15 cellular contexts compared by ENCODE assay signal in the genomic region with DNA sequence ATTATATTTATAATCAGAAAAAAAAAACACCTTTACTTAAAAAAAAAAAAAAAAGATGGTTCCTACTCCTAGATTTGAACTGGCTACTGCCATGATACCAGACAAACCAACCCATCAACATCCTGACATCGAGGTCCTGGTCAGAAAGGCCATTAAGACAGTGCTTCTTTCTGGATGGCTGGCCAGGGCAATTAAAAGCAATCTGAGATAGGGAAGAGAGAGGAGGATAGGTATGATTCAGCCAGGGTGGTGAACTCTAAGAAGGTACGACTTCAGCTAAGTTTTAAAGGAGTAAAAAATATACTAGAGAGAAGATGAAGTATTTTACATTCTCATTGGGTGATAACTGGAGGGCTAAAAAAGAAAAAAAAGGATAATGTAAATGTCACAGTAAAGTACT.
"Had no signal": no experiment of that assay in that cellular context is flagged by ENCODE, and none has a peak within 500 bp of the region (broad histone marks: within the 10 kb centered on the region; RNA-seq: fewer than 3 reads in every experiment).

No MANE protein-coding gene starts in this region.

- H3K27me3 ChIP-seq: colonic mucosa had no signal

- H3K4me1 ChIP-seq: colonic mucosa had no signal

- H3K27ac Mint-ChIP-seq: activated CD8-positive, alpha-beta T cell treated with anti-CD3 and anti-CD28 coated beads, Interleukin-2, amount 10 ng/mL, durations not matched to agents 7 days and 5 days; activated naive CD8-positive, alpha-beta T cell treated with anti-CD3 and anti-CD28 coated beads, Interleukin-2, amount 10 ng/mL, durations not matched to agents 7 days and 5 days; natural killer cell treated with Interleukin-12 subunit alpha and Interleukin-12 subunit beta and Interleukin-15 and Interleukin-18, amount 100 ng/mL, for 72 hours; stimulated activated naive CD8-positive, alpha-beta T cell treated with anti-CD3 and anti-CD28 coated beads, Interleukin-15, Interleukin-2, amounts not matched to agents 100 ng/mL and 50 ng/mL, for 24 hours had no signal

- H3K36me3 ChIP-seq: colonic mucosa, thoracic aorta, WERI-Rb-1 had no signal

- H3K4me1 Mint-ChIP-seq: activated naive CD8-positive, alpha-beta T cell treated with anti-CD3 and anti-CD28 coated beads, Interleukin-2, amount 10 ng/mL, durations not matched to agents 7 days and 5 days had no signal

- H3K4me3 Mint-ChIP-seq: activated CD8-positive, alpha-beta T cell treated with anti-CD3 and anti-CD28 coated beads, Interleukin-2, amount 10 ng/mL, durations not matched to agents 7 days and 5 days; activated naive CD8-positive, alpha-beta T cell treated with anti-CD3 and anti-CD28 coated beads, Interleukin-2, amount 10 ng/mL, durations not matched to agents 7 days and 5 days; natural killer cell treated with Interleukin-12 subunit alpha and Interleukin-12 subunit beta and Interleukin-15 and Interleukin-18, amount 100 ng/mL, for 72 hours; stimulated activated naive CD8-positive, alpha-beta T cell treated with anti-CD3 and anti-CD28 coated beads, Interleukin-15, Interleukin-2, amounts not matched to agents 100 ng/mL and 50 ng/mL, for 24 hours had no signal

- ATAC-seq: activated CD8-positive, alpha-beta T cell treated with anti-CD3 and anti-CD28 coated beads, Interleukin-2, amount 10 ng/mL, durations not matched to agents 7 days and 5 days; natural killer cell treated with Interleukin-12 subunit alpha and Interleukin-12 subunit beta and Interleukin-15 and Interleukin-18, amount 100 ng/mL, for 72 hours had no signal

- H3K9me3 Mint-ChIP-seq: activated naive CD8-positive, alpha-beta T cell treated with anti-CD3 and anti-CD28 coated beads, Interleukin-2, amount 10 ng/mL, durations not matched to agents 7 days and 5 days; stimulated activated naive CD8-positive, alpha-beta T cell treated with anti-CD3 and anti-CD28 coated beads, Interleukin-15, Interleukin-2, amounts not matched to agents 100 ng/mL and 50 ng/mL, for 24 hours had no signal

- DNase-seq: activated CD4-positive, alpha-beta T cell treated with anti-CD3 and anti-CD28 coated beads for 4 hours; activated CD8-positive, alpha-beta memory T cell treated with anti-CD3 and anti-CD28 coated beads, Interleukin-2, amount 50 U/mL, for 48 hours; activated CD8-positive, alpha-beta T cell treated with anti-CD3 and anti-CD28 coated beads, Interleukin-2, amount 10 ng/mL, durations not matched to agents 7 days and 5 days; activated naive CD8-positive, alpha-beta T cell treated with anti-CD3 and anti-CD28 coated beads, Interleukin-2, amount 10 ng/mL, durations not matched to agents 7 days and 5 days; aorta; colonic mucosa; effector CD8-positive, alpha-beta T cell; hypothalamus; left cardiac atrium; stimulated activated CD4-positive, alpha-beta T cell treated with anti-CD3 and anti-CD28 coated beads, Interleukin-4, amount 100 ng/mL, for 24 hours; T1000; WERI-Rb-1 had no signal

- H3K9me3 ChIP-seq: colonic mucosa, thoracic aorta had no signal

- H3K4me3 ChIP-seq: colonic mucosa, thoracic aorta had no signal

- H3K36me3 Mint-ChIP-seq: activated naive CD8-positive, alpha-beta T cell treated with anti-CD3 and anti-CD28 coated beads, Interleukin-2, amount 10 ng/mL, durations not matched to agents 7 days and 5 days; natural killer cell treated with Interleukin-12 subunit alpha and Interleukin-12 subunit beta and Interleukin-15 and Interleukin-18, amount 100 ng/mL, for 72 hours had no signal

- H3K27ac ChIP-seq: colonic mucosa, thoracic aorta, WERI-Rb-1 had no signal
